37 cellular contexts compared by ENCODE assay signal in the genomic region with DNA sequence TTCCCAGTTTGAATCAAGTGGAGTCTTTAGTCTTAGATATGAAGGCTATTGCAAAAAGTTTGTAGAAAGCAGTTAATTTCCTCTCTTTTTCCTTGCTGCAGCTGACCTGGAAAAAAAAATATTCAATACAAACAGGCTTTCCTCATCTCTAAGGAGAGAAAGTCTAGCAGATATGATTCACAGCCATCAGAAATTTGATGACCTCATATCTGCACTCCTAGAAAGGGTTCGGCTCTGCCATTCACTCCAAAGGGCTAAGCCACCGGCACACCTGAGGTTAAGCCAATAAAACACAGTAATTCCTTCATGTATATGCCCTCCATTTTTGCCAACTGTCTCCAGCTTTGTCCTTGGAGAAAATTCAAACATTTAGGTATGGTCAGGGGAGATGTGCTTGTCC. TPM values are rescaled to one million over a fixed set of nuclear protein-coding genes. Genes with fewer than 3 reads are reported as not detected.
"Had no signal": no experiment of that assay in that cellular context is flagged by ENCODE, and none has a peak within 500 bp of the region (broad histone marks: within the 10 kb centered on the region; RNA-seq: fewer than 3 reads in every experiment).

No MANE protein-coding gene starts in this region.

- H3K27me3 Mint-ChIP-seq: activated naive CD4-positive, alpha-beta T cell treated with anti-CD3 and anti-CD28 coated beads, Interleukin-2, amount 50 U/mL, for 24 hours had no signal

- H3K27me3 ChIP-seq: ascending aorta, MG63 had no signal

- H3K4me1 Mint-ChIP-seq: activated CD4-positive, alpha-beta memory T cell treated with anti-CD3 and anti-CD28 coated beads, Interleukin-2, amount 10 ng/mL, durations not matched to agents 7 days and 5 days; activated CD8-positive, alpha-beta memory T cell treated with anti-CD3 and anti-CD28 coated beads, Interleukin-2, amount 10 ng/mL, durations not matched to agents 7 days and 5 days; activated naive CD4-positive, alpha-beta T cell treated with anti-CD3 and anti-CD28 coated beads, Interleukin-2, amount 50 U/mL, for 24 hours; activated T-helper 17 cell treated with anti-CD3 and anti-CD28 coated beads, Interleukin-2, amount 50 U/mL, for 72 hours had no signal

- H3K9me3 Mint-ChIP-seq: activated T-helper 17 cell treated with anti-CD3 and anti-CD28 coated beads, Interleukin-2, amount 50 U/mL, for 72 hours had no signal

- H3K27ac Mint-ChIP-seq: activated CD4-positive, alpha-beta memory T cell treated with anti-CD3 and anti-CD28 coated beads, Interleukin-2, amount 10 ng/mL, durations not matched to agents 7 days and 5 days; activated CD8-positive, alpha-beta memory T cell treated with anti-CD3 and anti-CD28 coated beads, Interleukin-2, amount 10 ng/mL, durations not matched to agents 7 days and 5 days; activated naive CD4-positive, alpha-beta T cell treated with anti-CD3 and anti-CD28 coated beads, Interleukin-2, amount 50 U/mL, for 24 hours; activated T-helper 17 cell treated with anti-CD3 and anti-CD28 coated beads, Interleukin-2, amount 50 U/mL, for 72 hours had no signal

- H3K36me3 ChIP-seq: ascending aorta, MG63 had no signal

- H3K4me3 ChIP-seq: ascending aorta, MG63 had no signal

- DNase-seq: activated CD4-positive, alpha-beta memory T cell treated with anti-CD3 and anti-CD28 coated beads, Interleukin-2, amount 10 ng/mL, durations not matched to agents 7 days and 5 days; activated CD4-positive, alpha-beta T cell treated with anti-CD3 and anti-CD28 coated beads for 1 hour; activated CD4-positive, alpha-beta T cell treated with anti-CD3 and anti-CD28 coated beads for 48 hours; activated CD4-positive, CD25-positive, alpha-beta regulatory T cell; activated CD8-positive, alpha-beta memory T cell treated with anti-CD3 and anti-CD28 coated beads for 24 hours; activated CD8-positive, alpha-beta memory T cell treated with anti-CD3 and anti-CD28 coated beads, Interleukin-2, amount 10 ng/mL, durations not matched to agents 7 days and 5 days; activated CD8-positive, alpha-beta memory T cell treated with anti-CD3 and anti-CD28 coated beads, Interleukin-2, amount 50 U/mL, for 48 hours; activated gamma-delta T cell; activated naive CD4-positive, alpha-beta T cell treated with Interleukin-2 at 50 U/mL for 16 hours; activated naive CD8-positive, alpha-beta T cell treated with anti-CD3 and anti-CD28 coated beads, Interleukin-2, amount 10 ng/mL, durations not matched to agents 7 days and 5 days; activated T-cell treated with anti-CD3 and anti-CD28 coated beads, Interleukin-2, amount 50 U/mL, for 48 hours; amygdala; caudate nucleus; cerebellar nuclear complex; Karpas-422; MG63; NCI-H1048; NCI-H1105 treated with DMSO at 0.1 percent for 48 hours; NCI-H1436; NCI-H1694; NCI-H1930; NCI-H345; NCI-H524 treated with DMSO at 0.1 percent for 48 hours; RPMI8226; SIG-M5; T-helper 1 cell; T-helper 2 cell; T-helper 9 cell had no signal

- H3K4me3 Mint-ChIP-seq: activated CD4-positive, alpha-beta memory T cell treated with anti-CD3 and anti-CD28 coated beads, Interleukin-2, amount 10 ng/mL, durations not matched to agents 7 days and 5 days; activated CD8-positive, alpha-beta memory T cell treated with anti-CD3 and anti-CD28 coated beads, Interleukin-2, amount 10 ng/mL, durations not matched to agents 7 days and 5 days; activated naive CD4-positive, alpha-beta T cell treated with anti-CD3 and anti-CD28 coated beads, Interleukin-2, amount 50 U/mL, for 24 hours; activated naive CD8-positive, alpha-beta T cell treated with anti-CD3 and anti-CD28 coated beads, Interleukin-2, amount 10 ng/mL, durations not matched to agents 7 days and 5 days; activated T-helper 17 cell treated with anti-CD3 and anti-CD28 coated beads, Interleukin-2, amount 50 U/mL, for 72 hours had no signal

- H3K27ac ChIP-seq: ascending aorta, VCaP had no signal

- H3K4me1 ChIP-seq: ascending aorta had no signal

- ATAC-seq: activated CD8-positive, alpha-beta memory T cell treated with anti-CD3 and anti-CD28 coated beads, Interleukin-2, amount 10 ng/mL, durations not matched to agents 7 days and 5 days; activated T-helper 17 cell treated with anti-CD3 and anti-CD28 coated beads, Interleukin-2, amount 50 U/mL, for 72 hours; Panc1; Right ventricle myocardium inferior; SK-N-SH treated with all-trans-retinoic acid at 6 μM for 48 hours had no signal

RNA-seq across cellular contexts. Expression of a gene that starts 18.8 kb away (rescaled TPM):
- total RNA-seq: activated T-helper 17 cell treated with anti-CD3 and anti-CD28 coated beads, Interleukin-2, amount 50 U/mL, for 72 hours; ascending aorta; NCI-H460; SK-MEL-5 had no signal
